22 cellular contexts compared by ENCODE assay signal in genomic region chr2:11131166-11131920, GRCh38. TPM values are rescaled to one million over a fixed set of nuclear protein-coding genes. Genes with fewer than 3 reads are reported as not detected.
DNase-seq lines count a peak whose midpoint lies in the region; ATAC-seq and TF ChIP-seq lines count a peak whose summit lies in the region.
"Had no signal": no experiment of that assay in that cellular context is flagged by ENCODE, and none has a peak within 500 bp of the region (broad histone marks: within the 10 kb centered on the region; RNA-seq: fewer than 3 reads in every experiment).

No MANE protein-coding gene starts in this region.

- H3K23ac ChIP-seq in neuronal stem cell (ENCODE audit: low read depth, low read length, poor library complexity): no peak overlapping the region

- H3K79me1 ChIP-seq in neuronal stem cell (ENCODE audit: low read depth, low read length): peaks cover 3% of the 10 kb centered on the region

- peak overlapping the region; percentile 44 for H2AFZ ChIP-seq in neuronal stem cell (ENCODE audit: low read length)

- H3K27ac ChIP-seq in CD8-positive, alpha-beta T cell (ENCODE audit: low read depth, low read length): no peak overlapping the region
- H3K27ac ChIP-seq in endodermal cell (ENCODE audit: low read depth, low read length): no peak overlapping the region
- H3K27ac ChIP-seq in neuronal stem cell (replicated peaks; ENCODE audit: low read length): no peak overlapping the region
- no peak overlapping the region for H3K27ac ChIP-seq in right atrium auricular region
- H3K27ac ChIP-seq: brain microvascular endothelial cell, parathyroid adenoma had no signal

- TF ChIP-seq CTCF in CD8-positive, alpha-beta T cell (IDR thresholded peaks at IDR 0.05): no peak
- TF ChIP-seq CTCF in endodermal cell (conservative IDR thresholded peaks at IDR 0.05) (no peak), right atrium auricular region (IDR thresholded peaks at IDR 0.05) (no peak)

- no peak for ATAC-seq in CD8-positive, alpha-beta T cell
- ATAC-seq in T-cell (replicated peaks in 1 of 4): no peak
- no peak for ATAC-seq in HG03095 (IDR thresholded peaks at IDR 0.05; ENCODE audit: unreplicated experiment)
- no peak for ATAC-seq in HG03439 (IDR thresholded peaks at IDR 0.05; ENCODE audit: unreplicated experiment)
- ATAC-seq: activated CD8-positive, alpha-beta memory T cell treated with anti-CD3 and anti-CD28 coated beads, Interleukin-2, amount 10 ng/mL, durations not matched to agents 7 days and 5 days; mucosa of descending colon; Right ventricle myocardium inferior; WTC11 had no signal

- H4K91ac ChIP-seq in neuronal stem cell (ENCODE audit: low read depth, low read length, poor library complexity): no peak overlapping the region

- H3K27me3 ChIP-seq in CD8-positive, alpha-beta T cell (ENCODE audit: insufficient read depth, low read length): no peaks in the 10 kb centered on the region
- H3K27me3 ChIP-seq in endodermal cell (ENCODE audit: control insufficient read depth, insufficient read depth, low read length, poor library complexity, severe bottlenecking): no peaks in the 10 kb centered on the region
- peaks cover 0 to 2% (median 0%) of the 10 kb centered on the region in 3 experiments for H3K27me3 ChIP-seq in neuronal stem cell (ENCODE audit: control insufficient read depth in 3 of 3, insufficient read depth in 3 of 3, low read depth in 1 of 3, low read length in 3 of 3)
- H3K27me3 ChIP-seq in right atrium auricular region: no peaks in the 10 kb centered on the region
- H3K27me3 ChIP-seq: brain microvascular endothelial cell had no signal

- H2AK5ac ChIP-seq in neuronal stem cell (ENCODE audit: low read depth, low read length): peak overlapping the region; percentile 8

- H2BK120ac ChIP-seq in neuronal stem cell (ENCODE audit: low read depth, low read length): no peak overlapping the region

- H3K36me3 Mint-ChIP-seq in CD8-positive, alpha-beta T cell: no peaks in the 10 kb centered on the region
- H3K36me3 Mint-ChIP-seq in T-cell (no peaks in the 10 kb centered on the region), endodermal cell (ENCODE audit: low read depth) (no peaks in the 10 kb centered on the region)
- H3K36me3 Mint-ChIP-seq: activated CD8-positive, alpha-beta memory T cell treated with anti-CD3 and anti-CD28 coated beads, Interleukin-2, amount 10 ng/mL, durations not matched to agents 7 days and 5 days; WTC11 had no signal

- H4K8ac ChIP-seq in neuronal stem cell (ENCODE audit: low read depth, low read length): no peak overlapping the region

- intact Hi-C loops in CD8-positive, alpha-beta T cell (cut with DNase I, micrococcal nuclease): loop anchor here (5.0 to 10.0 kb wide), 7 partner anchors 66 to 1583 kb away; partner anchors contain the start of genes E2F6 (in 1 of the 2) and TRIB2 (in 1 of the 2)

- no peak overlapping the region for H3K4ac ChIP-seq in neuronal stem cell (ENCODE audit: low read length)

- peaks cover under 1% of the 10 kb centered on the region for H3K27me3 Mint-ChIP-seq in CD8-positive, alpha-beta T cell (ENCODE audit: low read depth)
- H3K27me3 Mint-ChIP-seq in T-cell: peaks cover 0 to under 1% of the 10 kb centered on the region in 2 donors
- peaks cover 7% of the 10 kb centered on the region for H3K27me3 Mint-ChIP-seq in endodermal cell (ENCODE audit: insufficient read depth)

- no peaks in the 10 kb centered on the region for H3K36me3 ChIP-seq in CD8-positive, alpha-beta T cell (ENCODE audit: insufficient read depth, low read length)
- no peaks in the 10 kb centered on the region for H3K36me3 ChIP-seq in endodermal cell (ENCODE audit: control insufficient read depth, insufficient read depth, low read length)
- H3K36me3 ChIP-seq in neuronal stem cell (replicated peaks in 1 of 2; ENCODE audit: control insufficient read depth in 2 of 2, insufficient read depth in 2 of 2, low read length in 2 of 2): no peaks in the 10 kb centered on the region
- H3K36me3 ChIP-seq in right atrium auricular region: no peaks in the 10 kb centered on the region
- H3K36me3 ChIP-seq: brain microvascular endothelial cell had no signal

- no peak overlapping the region for H3K14ac ChIP-seq in neuronal stem cell (ENCODE audit: low read length)

- H2BK12ac ChIP-seq in neuronal stem cell (ENCODE audit: low read length): no peak overlapping the region

- H3K4me3 ChIP-seq in CD8-positive, alpha-beta T cell (ENCODE audit: low read depth, low read length): no peak overlapping the region
- H3K4me3 ChIP-seq in endodermal cell (ENCODE audit: low read length): no peak overlapping the region
- H3K4me3 ChIP-seq in neuronal stem cell (ENCODE audit: low read length in 2 of 2): no peak overlapping the region
- no peak overlapping the region for H3K4me3 ChIP-seq in right atrium auricular region
- H3K4me3 ChIP-seq: mucosa of descending colon had no signal

- H3K4me3 Mint-ChIP-seq in CD8-positive, alpha-beta T cell: peak overlapping the region; percentile 85
- peak overlapping the region in 2 of 3 donors; percentile 13 to 85 for H3K4me3 Mint-ChIP-seq in T-cell
- no peak overlapping the region for H3K4me3 Mint-ChIP-seq in endodermal cell
- H3K4me3 Mint-ChIP-seq: WTC11 had no signal

- 92 to 97% methylated on average over 18 to 20 of the region's 20 CpGs for WGBS in endodermal cell (ENCODE audit: insufficient coverage in 1 of 2, insufficient read length in 1 of 2), 2 experiments
- WGBS in neuronal stem cell (ENCODE audit: extremely low coverage in 2 of 2, insufficient read length in 2 of 2, insufficient replicate concordance in 1 of 2), 2 donors: no CpG with 5 or more reads among the region's 20 CpGs

- peak overlapping the region; percentile 46 for H2BK15ac ChIP-seq in neuronal stem cell (ENCODE audit: low read length)

- H2BK5ac ChIP-seq in neuronal stem cell (ENCODE audit: low read length): no peak overlapping the region

- peaks cover 27% of the 10 kb centered on the region for H3K4me1 Mint-ChIP-seq in CD8-positive, alpha-beta T cell (ENCODE audit: low read depth)
- H3K4me1 Mint-ChIP-seq in T-cell (peaks cover 27 to 42% (median 30%) of the 10 kb centered on the region in 3 donors), endodermal cell (peaks cover 8% of the 10 kb centered on the region)

- peak overlapping the region; percentile 41 for H3K27ac Mint-ChIP-seq in CD8-positive, alpha-beta T cell
- H3K27ac Mint-ChIP-seq in T-cell (peak overlapping the region; percentile 46 to 88), endodermal cell (peak overlapping the region; percentile 10)
- H3K27ac Mint-ChIP-seq: activated CD8-positive, alpha-beta memory T cell treated with anti-CD3 and anti-CD28 coated beads, Interleukin-2, amount 10 ng/mL, durations not matched to agents 7 days and 5 days; activated naive CD4-positive, alpha-beta T cell treated with anti-CD3 and anti-CD28 coated beads for 36 hours; WTC11 had no signal

- no peak overlapping the region for H3K4me2 ChIP-seq in neuronal stem cell (ENCODE audit: insufficient read depth, low read length, poor library complexity, severe bottlenecking)

- DNase-seq in CD8-positive, alpha-beta T cell: no peak
- no peak for DNase-seq in T-cell
- peak; percentile 42 for DNase-seq in endodermal cell
- no peak for DNase-seq in neuronal stem cell (ENCODE audit: low spot score)
- DNase-seq in right atrium auricular region (ENCODE audit: low spot score): no peak
- DNase-seq: activated CD8-positive, alpha-beta memory T cell treated with anti-CD3 and anti-CD28 coated beads, Interleukin-2, amount 10 ng/mL, durations not matched to agents 7 days and 5 days; activated naive CD4-positive, alpha-beta T cell treated with anti-CD3 and anti-CD28 coated beads for 36 hours; AML-193; brain microvascular endothelial cell; dermis blood vessel endothelial cell; DMS53; foreskin melanocyte; NCI-H1105; NCI-H2107; NCI-H510A treated with DMSO at 0.1 percent for 48 hours; stimulated activated CD4-positive, alpha-beta T cell treated with anti-CD3 and anti-CD28 coated beads, Interleukin-2, amount 100 ng/mL, for 24 hours had no signal

- peaks cover 23% of the 10 kb centered on the region for H3K4me1 ChIP-seq in CD8-positive, alpha-beta T cell (ENCODE audit: insufficient read depth, low read length)
- no peaks in the 10 kb centered on the region for H3K4me1 ChIP-seq in endodermal cell (ENCODE audit: control insufficient read depth, insufficient read depth, low read length)
- peaks cover 11 to 12% of the 10 kb centered on the region in 2 donors for H3K4me1 ChIP-seq in neuronal stem cell (ENCODE audit: control insufficient read depth in 2 of 2, insufficient read depth in 1 of 2, low read depth in 1 of 2, low read length in 2 of 2)
- peaks cover 0 to 27% of the 10 kb centered on the region in 2 donors for H3K4me1 ChIP-seq in right atrium auricular region

- no peak overlapping the region for H3K18ac ChIP-seq in neuronal stem cell (ENCODE audit: low read length)

- POLR2A ChIA-PET in CD8-positive, alpha-beta T cell (lab: Charles Lee): interaction anchor here (0.9 to 2.4 kb wide), 2 partner anchors 23 to 299 kb away, joined by 3 to 22 read pairs; partner anchors contain the start of gene SLC66A3
- POLR2A ChIA-PET in T-cell (lab: Charles Lee): interaction anchor here in 1 of 2 donors (0.9 kb wide), 1 partner anchor 319 kb away, joined by 3 read pairs; no protein-coding TSS in a partner anchor

- H3K9me3 ChIP-seq in CD8-positive, alpha-beta T cell (ENCODE audit: low read length): no peaks in the 10 kb centered on the region
- H3K9me3 ChIP-seq in endodermal cell (ENCODE audit: control insufficient read depth, low read length) (peaks cover 21% of the 10 kb centered on the region), neuronal stem cell (replicated peaks in 1 of 2; ENCODE audit: control insufficient read depth in 2 of 2, insufficient read depth in 1 of 2, low read depth in 1 of 2, low read length in 2 of 2) (peaks cover 0 to 6% of the 10 kb centered on the region in 2 donors), right atrium auricular region (no peaks in the 10 kb centered on the region)
- H3K9me3 ChIP-seq: mucosa of descending colon had no signal

- H3K9ac ChIP-seq in endodermal cell (ENCODE audit: extremely low read depth, low read length, poor library complexity, severe bottlenecking): no peak overlapping the region
- H3K9ac ChIP-seq in neuronal stem cell (ENCODE audit: low read depth, low read length, poor library complexity): no peak overlapping the region
- H3K9ac ChIP-seq: parathyroid adenoma had no signal

- no peaks in the 10 kb centered on the region for H3K9me3 Mint-ChIP-seq in CD8-positive, alpha-beta T cell
- H3K9me3 Mint-ChIP-seq in T-cell (no peaks in the 10 kb centered on the region), endodermal cell (peaks cover 12% of the 10 kb centered on the region)
- H3K9me3 Mint-ChIP-seq: activated naive CD4-positive, alpha-beta T cell treated with anti-CD3 and anti-CD28 coated beads for 36 hours; WTC11 had no signal

- CTCF ChIA-PET in CD8-positive, alpha-beta T cell (lab: Charles Lee): interaction anchor here (0.5 to 6.3 kb wide), 25 partner anchors 8 to 649 kb away, joined by 3 to 119 read pairs (median 8); partner anchors contain the start of genes E2F6, ROCK2 and SLC66A3
- CTCF ChIA-PET in T-cell (lab: Charles Lee): interaction anchor here (0.6 to 5.3 kb wide), 16 partner anchors 19 to 505 kb away, joined by 3 to 60 read pairs (median 6); partner anchors contain the start of gene SLC66A3 (in 1 of the 2)

RNA-seq across cellular contexts. Expression of gene SLC66A3, which starts 23.9 kb away (rescaled TPM):
- total RNA-seq in CD8-positive, alpha-beta T cell: 1 to 10 TPM; 4.8 to 5.5 TPM
- total RNA-seq in T-cell (10 to 100 TPM; 10.7 to 32.0 (median 21.2) TPM), endodermal cell (10 to 100 TPM; 14.4 to 17.5 TPM), right atrium auricular region (10 to 100 TPM; 18.7 to 19.2 TPM)
- 13.4 TPM for polyA plus RNA-seq in endodermal cell (2013, experiment 1 of 2)
- polyA plus RNA-seq in endodermal cell (2013, experiment 2 of 2): 12.5 TPM
- 3.4 TPM for polyA plus RNA-seq in neuronal stem cell (2013, experiment 1 of 2)
- 2.7 TPM for polyA plus RNA-seq in neuronal stem cell (2013, experiment 2 of 2)

Comparison
In these comparisons a context has a peak if more than half of its experiments do, and no peak if none do; other contexts are left out.
1. H3K27ac Mint-ChIP-seq: peak in every context shown above with its lines; median percentile 67 in T-cell; 41 in CD8-positive, alpha-beta T cell; 10 in endodermal cell.